In genomic region chr6:118083711-118084110, GRCh38 we compare ENCODE assay signal across 8 cellular contexts.
"Had no signal": no experiment of that assay in that cellular context is flagged by ENCODE, and none has a peak within 500 bp of the region (broad histone marks: within the 10 kb centered on the region; RNA-seq: fewer than 3 reads in every experiment).

No MANE protein-coding gene starts in this region.

- H3K27ac ChIP-seq: GM23248 had no signal

- H3K9me3 Mint-ChIP-seq: GM23338, H9 had no signal

- H3K4me3 ChIP-seq: GM23248, GM23338 had no signal

- H3K4me3 Mint-ChIP-seq: GM23338, H9, HFFc6 had no signal

- H3K27ac Mint-ChIP-seq: GM23338, H9, HFFc6 had no signal

- DNase-seq: GM23248, GOT3, H7, H9, HCEC 1CT, HFFc6 had no signal

- ATAC-seq: GM23338, HCT116 had no signal
